ENCODE assay signal across 16 cellular contexts in genomic region chr14:95679995-95680735, GRCh38. TPM values are rescaled to one million over a fixed set of nuclear protein-coding genes. Genes with fewer than 3 reads are reported as not detected.
DNase-seq lines count a peak whose midpoint lies in the region; ATAC-seq, FAIRE-seq and TF ChIP-seq lines count a peak whose summit lies in the region.
"Had no signal": no experiment of that assay in that cellular context is flagged by ENCODE, and none has a peak within 500 bp of the region (broad histone marks: within the 10 kb centered on the region; RNA-seq: fewer than 3 reads in every experiment).

No MANE protein-coding gene starts in this region.

- peak overlapping the region; percentile 23 to 37 for H3K4me3 Mint-ChIP-seq in stimulated activated naive B cell treated with anti-CD40 and anti-IgM and Interleukin-4, amounts not matched to agents 10 μg/mL and 1 μg/mL and 100 μg/mL, for 72 hours
- H3K4me3 Mint-ChIP-seq: T-cell had no signal

- TF ChIP-seq RAD21 in GM12878 (IDR thresholded peaks at IDR 0.05; ENCODE audit: insufficient read depth, low read depth, low read length): peak; percentile 44; the same call in 1 of the 2 replicates

- SMC1A ChIA-PET in GM12878 (lab: Charles Lee; ENCODE audit: uncharacterized antibody, unreplicated experiment): interaction anchor here (0.8 to 8.3 kb wide), 21 partner anchors 8 to 164 kb away, joined by 3 to 78 read pairs (median 4); partner anchors contain the start of gene SYNE3

- H4K20me1 ChIP-seq in GM12878 (ENCODE audit: control insufficient read depth, insufficient read depth): no peaks in the 10 kb centered on the region

- H3K9me3 Mint-ChIP-seq in stimulated activated naive B cell treated with anti-CD40 and anti-IgM and Interleukin-4, amounts not matched to agents 10 μg/mL and 1 μg/mL and 100 μg/mL, for 72 hours: peaks cover 0 to 3% of the 10 kb centered on the region in 2 donors
- H3K9me3 Mint-ChIP-seq: T-cell had no signal

- H3K27ac Mint-ChIP-seq in stimulated activated naive B cell treated with anti-CD40 and anti-IgM and Interleukin-4, amounts not matched to agents 10 μg/mL and 1 μg/mL and 100 μg/mL, for 72 hours: peak overlapping the region; percentile 82
- H3K27ac Mint-ChIP-seq: T-cell had no signal

- no peaks in the 10 kb centered on the region for H3K27me3 Mint-ChIP-seq in stimulated activated naive B cell treated with anti-CD40 and anti-IgM and Interleukin-4, amounts not matched to agents 10 μg/mL and 1 μg/mL and 100 μg/mL, for 72 hours

- no peaks in the 10 kb centered on the region for H3K27me3 ChIP-seq in GM12878 (replicated peaks in 1 of 2; ENCODE audit: control insufficient read depth in 2 of 2, insufficient read depth in 2 of 2, low read length in 1 of 2)

- TF ChIP-seq CTCF in GM12878 (IDR thresholded peaks at IDR 0.05 in 2 of 3, conservative IDR thresholded peaks at IDR 0.05 in 1 of 3; ENCODE audit: control insufficient read depth in 2 of 3, extremely low read depth in 1 of 3, insufficient read depth in 1 of 3, low read depth in 3 of 3, low read length in 3 of 3): peak; percentile 31 to 45 (median 44); a peak in 5 of 6 replicates

- CTCF ChIA-PET in GM12878 (lab: Yijun Ruan, JAX): interaction anchor here (0.6 to 8.8 kb wide), 29 partner anchors 10 to 894 kb away, joined by 3 to 217 read pairs (median 5); no protein-coding TSS in a partner anchor

- DNase-seq in NCI-H82 (lab: John Stamatoyannopoulos, UW): peak; percentile 15
- no peak for DNase-seq in NCI-H82 treated with DMSO at 0.1 percent for 48 hours (lab: John Stamatoyannopoulos, UW; ENCODE audit: unreplicated experiment)
- DNase-seq in NCI-H146 treated with DMSO at 0.1 percent for 48 hours (lab: John Stamatoyannopoulos, UW; ENCODE audit: unreplicated experiment): peak; percentile 72
- DNase-seq in GM12878 (ENCODE audit: low read depth, low spot score): no peak
- no peak for DNase-seq in stimulated activated naive B cell treated with anti-CD40 and anti-IgM and Interleukin-4, amounts not matched to agents 10 μg/mL and 1 μg/mL and 100 μg/mL, for 72 hours
- no peak for DNase-seq in mesenteric fat pad (ENCODE audit: low spot score)
- DNase-seq in epidermal melanocyte (ENCODE audit: insufficient read length, low spot score): no peak
- DNase-seq: activated T-cell treated with anti-CD3 and anti-CD28 coated beads, Interleukin-2, amount 50 U/mL, for 1 hour; left ventricle myocardium superior; NCI-H226; psoas muscle; T-cell had no signal

- H3K4me1 Mint-ChIP-seq in stimulated activated naive B cell treated with anti-CD40 and anti-IgM and Interleukin-4, amounts not matched to agents 10 μg/mL and 1 μg/mL and 100 μg/mL, for 72 hours: peaks cover 49 to 92% of the 10 kb centered on the region in 2 donors
- H3K4me1 Mint-ChIP-seq: T-cell had no signal

- WGBS in GM12878 (ENCODE audit: insufficient coverage, insufficient replicate concordance, low lambda C conversion rate, missing lambda C conversion rate): 17% methylated on average over 8 of the region's 8 CpGs

- TF ChIP-seq EP300 in GM12878 (IDR thresholded peaks at IDR 0.05; ENCODE audit: borderline replicate concordance in 1 of 2, control insufficient read depth in 1 of 2, low read depth in 2 of 2, low read length in 2 of 2): no peak

- no peak overlapping the region for H3K9ac ChIP-seq in GM12878 (ENCODE audit: control insufficient read depth, insufficient read depth, low read length)

- no peak overlapping the region for H2AFZ ChIP-seq in GM12878 (ENCODE audit: control insufficient read depth, low read depth, low read length)

- H3K27ac ChIP-seq in GM12878 (ENCODE audit: control insufficient read depth, insufficient read depth): no peak overlapping the region
- H3K27ac ChIP-seq: HL-60, psoas muscle had no signal

- RAD21 ChIA-PET in GM12878 (lab: Charles Lee; ENCODE audit: unreplicated experiment): interaction anchor here (0.5 to 3.1 kb wide), 18 partner anchors 11 to 237 kb away, joined by 3 to 44 read pairs (median 5); no protein-coding TSS in a partner anchor

- no peak for TF ChIP-seq POLR2A in GM12878 (IDR thresholded peaks at IDR 0.05; ENCODE audit: low read depth, low read length)

- no peaks in the 10 kb centered on the region for H3K79me2 ChIP-seq in GM12878 (ENCODE audit: control insufficient read depth, insufficient read depth, low read length)

- no peak for FAIRE-seq in GM12878 (lab: Jason Lieb, UNC)
- FAIRE-seq: bronchial epithelial cell had no signal

- H3K4me3 ChIP-seq in GM12878: no peak overlapping the region
- H3K4me3 ChIP-seq: psoas muscle had no signal

- POLR2A ChIA-PET in GM12878 (lab: Charles Lee): interaction anchor here (0.6 to 0.8 kb wide), 4 partner anchors 18 to 1020 kb away, joined by 3 to 7 read pairs (median 4); partner anchors contain the start of gene TCL1A

- peak; percentile 63 for ATAC-seq in GM12878
- ATAC-seq in stimulated activated naive B cell treated with anti-CD40 and anti-IgM and Interleukin-4, amounts not matched to agents 10 μg/mL and 1 μg/mL and 100 μg/mL, for 72 hours (replicated peaks): peak; percentile 78
- no peak for ATAC-seq in SK-N-SH treated with all-trans-retinoic acid at 6 μM for 48 hours
- ATAC-seq: left ventricle myocardium superior, psoas muscle, T-cell had no signal

- peaks cover 2 to 14% of the 10 kb centered on the region in 2 donors for H3K36me3 Mint-ChIP-seq in stimulated activated naive B cell treated with anti-CD40 and anti-IgM and Interleukin-4, amounts not matched to agents 10 μg/mL and 1 μg/mL and 100 μg/mL, for 72 hours
- H3K36me3 Mint-ChIP-seq: T-cell had no signal

- H3K36me3 ChIP-seq in GM12878 (ENCODE audit: control insufficient read depth in 2 of 2, insufficient read depth in 2 of 2, low read length in 1 of 2): no peaks in the 10 kb centered on the region

- no TSS peak for BruUV-seq in GM12878 (replicated peaks; lab: Mats Ljungman, UMichigan)

- intact Hi-C loops in GM12878 (cut with micrococcal nuclease; ENCODE audit: unreplicated experiment): no loop called here

- no peaks in the 10 kb centered on the region for H3K9me3 ChIP-seq in GM12878 (replicated peaks; ENCODE audit: control insufficient read depth, insufficient read depth, low read length)
- H3K9me3 ChIP-seq: psoas muscle had no signal

- in situ Hi-C loops in GM12878 (cut with MboI): loop anchor here (5.0 to 10.0 kb wide), 3 partner anchors 73 to 315 kb away; no protein-coding TSS in a partner anchor

- H3K4me2 ChIP-seq in GM12878 (ENCODE audit: control insufficient read depth, insufficient read depth): no peak overlapping the region; the same call in 1 of the 2 replicates

- H3K4me1 ChIP-seq in GM12878 (ENCODE audit: control insufficient read depth, insufficient read depth, low read length): peaks cover 8% of the 10 kb centered on the region
- H3K4me1 ChIP-seq: psoas muscle had no signal

TF ChIP-seq in SK-N-SH treated with all-trans-retinoic acid at 6 μM for 48 hours, 23 proteins besides CTCF, POLR2A, EP300 and RAD21 (continues in another document):
- TF ChIP-seq POU6F1 (CRISPR knock-in tag; IDR thresholded peaks at IDR 0.05; ENCODE audit: borderline replicate concordance, low read depth): no peak
- no peak for TF ChIP-seq ESRRG (CRISPR knock-in tag; IDR thresholded peaks at IDR 0.05)

RNA-seq across cellular contexts. Expression of gene TCL1B, which starts 6.1 kb away (rescaled TPM):
- total RNA-seq in GM12878 (2013; cell fraction: nucleolus; rRNA removed): not detected in 2 replicates
- total RNA-seq in GM12878 (2014; rRNA removed) (0.11 TPM in 2 replicates), GM12878 (2014; rRNA removed; fragmentation: Illumina TruSeq; extraction: Trizol) (not detected in 2 replicates), GM12878 (2021) (not detected in 2 replicates), mesenteric fat pad (not detected)
- 0.64 TPM for polyA plus RNA-seq in GM12878 (2011; ENCODE audit: low read depth)
- polyA plus RNA-seq in GM12878 (2011; rRNA removed) (not detected in 2 replicates), GM12878 (2014; fragmentation: Illumina TruSeq; extraction: Trizol) (0.10 TPM in 1 of 2 replicates, not detected in the other), GM12878 (2014; fragmentation: Nextera tagmentation; extraction: Ambion mirVana) (under 1 TPM; 0.15 to 0.18 TPM), GM12878 (2014; rRNA removed) (not detected in 2 replicates), GM12878 (2016; fragmentation: Nextera tagmentation; extraction: Ambion mirVana) (not detected)
- polyA plus RNA-seq in GM12878 (2011; cell fraction: cytosol; rRNA removed): not detected in 2 replicates
- not detected in 2 replicates for polyA plus RNA-seq in GM12878 (2011; cell fraction: nucleus; rRNA removed)
- polyA plus RNA-seq in GM12878 (2012): 0.88 and 0.91 TPM in 2 replicates
- polyA minus RNA-seq in GM12878 (2011; rRNA and poly(A)+ RNA removed): not detected in 2 replicates
- not detected in 2 replicates for polyA minus RNA-seq in GM12878 (2011; cell fraction: cytosol; rRNA and poly(A)+ RNA removed)
- not detected in 2 replicates for polyA minus RNA-seq in GM12878 (2011; cell fraction: nucleus; rRNA and poly(A)+ RNA removed)
- total RNA-seq: bronchial epithelial cell, left ventricle myocardium superior, psoas muscle, urinary bladder had no signal
- polyA plus RNA-seq: psoas muscle, urinary bladder had no signal

RNA-seq across cellular contexts. Expression of gene TCL1A, which starts 33.8 kb away (rescaled TPM):
- 0.61 and 1.5 TPM in 2 replicates for total RNA-seq in GM12878 (2013; cell fraction: nucleolus; rRNA removed)
- 228 and 246 TPM in 2 replicates for total RNA-seq in GM12878 (2014; rRNA removed)
- 90.1 and 93.6 TPM in 2 replicates for total RNA-seq in GM12878 (2014; rRNA removed; fragmentation: Illumina TruSeq; extraction: Trizol)
- total RNA-seq in GM12878 (2021): 108 and 109 TPM in 2 replicates
- polyA plus RNA-seq in GM12878 (2011; ENCODE audit: low read depth): 47.1 TPM
- polyA plus RNA-seq in GM12878 (2011; rRNA removed): 3.1 and 5.9 TPM in 2 replicates
- 13.4 and 16.6 TPM in 2 replicates for polyA plus RNA-seq in GM12878 (2011; cell fraction: cytosol; rRNA removed)
- polyA plus RNA-seq in GM12878 (2011; cell fraction: nucleus; rRNA removed): 5.7 and 6.7 TPM in 2 replicates
- polyA plus RNA-seq in GM12878 (2012): 79.6 and 105 TPM in 2 replicates
- 94.1 and 126 TPM in 2 replicates for polyA plus RNA-seq in GM12878 (2014; fragmentation: Illumina TruSeq; extraction: Trizol)
- polyA plus RNA-seq in GM12878 (2014; fragmentation: Nextera tagmentation; extraction: Ambion mirVana): 10 to 100 TPM; 36.5 to 51.6 TPM
- polyA plus RNA-seq in GM12878 (2014; rRNA removed): 250 and 283 TPM in 2 replicates
- 100 to 1,000 TPM; 118 to 133 TPM for polyA plus RNA-seq in GM12878 (2016; fragmentation: Nextera tagmentation; extraction: Ambion mirVana)
- polyA minus RNA-seq in GM12878 (2011; rRNA and poly(A)+ RNA removed): 6.7 and 13.0 TPM in 2 replicates
- polyA minus RNA-seq in GM12878 (2011; cell fraction: cytosol; rRNA and poly(A)+ RNA removed): 2.0 and 3.0 TPM in 2 replicates
- 1.3 and 1.6 TPM in 2 replicates for polyA minus RNA-seq in GM12878 (2011; cell fraction: nucleus; rRNA and poly(A)+ RNA removed)
- not detected for total RNA-seq in mesenteric fat pad
- total RNA-seq: bronchial epithelial cell, left ventricle myocardium superior had no signal

Comparison
In these comparisons a context has a peak if more than half of its experiments do, and no peak if none do; other contexts are left out.
1. DNase-seq: peak in NCI-H82 (single experiment) and NCI-H146 treated with DMSO at 0.1 percent for 48 hours (single experiment); none in NCI-H82 treated with DMSO at 0.1 percent for 48 hours (single experiment), GM12878 (single experiment), stimulated activated naive B cell treated with anti-CD40 and anti-IgM and Interleukin-4, amounts not matched to agents 10 μg/mL and 1 μg/mL and 100 μg/mL, for 72 hours (single experiment), mesenteric fat pad (single experiment) and epidermal melanocyte (single experiment).